ENCODE assay signal across 2 cellular contexts in genomic region chr3:43871627-43872245, GRCh38.
TF ChIP-seq lines count a peak whose summit lies in the region.

No MANE protein-coding gene starts in this region.

TF ChIP-seq in IMR-90, 13 proteins besides CTCF, POLR2A, EP300 and RAD21:
- TF ChIP-seq RFX5 (IDR thresholded peaks at IDR 0.05; ENCODE audit: low read depth, low read length) (no peak), RCOR1 (IDR thresholded peaks at IDR 0.05; ENCODE audit: insufficient replicate concordance, low read length) (no peak), ELK1 (IDR thresholded peaks at IDR 0.05; ENCODE audit: borderline replicate concordance, low read depth, low read length) (no peak), CHD1 (IDR thresholded peaks at IDR 0.05; ENCODE audit: low read depth, low read length) (no peak), NFE2L2 (IDR thresholded peaks at IDR 0.05; ENCODE audit: low read depth, low read length) (no peak), MXI1 (IDR thresholded peaks at IDR 0.05; ENCODE audit: borderline replicate concordance, low read depth, low read length) (no peak), CEBPB (IDR thresholded peaks at IDR 0.05; ENCODE audit: low read depth, low read length) (no peak), USF2 (IDR thresholded peaks at IDR 0.05; ENCODE audit: low read depth, low read length) (no peak), BHLHE40 (IDR thresholded peaks at IDR 0.05; ENCODE audit: low read depth, low read length) (no peak), MAZ (IDR thresholded peaks at IDR 0.05; ENCODE audit: borderline replicate concordance, low read depth, low read length) (no peak), SMC3 (IDR thresholded peaks at IDR 0.05; ENCODE audit: low read depth, low read length) (no peak), MAFK (IDR thresholded peaks at IDR 0.05; ENCODE audit: low read depth, low read length) (no peak), FOS (IDR thresholded peaks at IDR 0.05; ENCODE audit: low read depth, low read length) (no peak)

TF ChIP-seq in K562, 482 proteins besides CTCF, POLR2A, EP300 and RAD21:
- TF ChIP-seq ZNF77 (CRISPR knock-in tag; IDR thresholded peaks at IDR 0.05) = no peak
- no peak for TF ChIP-seq ZNF184 (CRISPR knock-in tag; IDR thresholded peaks at IDR 0.05)
- TF ChIP-seq SRSF3 (IDR thresholded peaks at IDR 0.05; ENCODE audit: insufficient read depth, low read length) = no peak
- TF ChIP-seq CCAR2 (IDR thresholded peaks at IDR 0.05; ENCODE audit: low read depth, low read length) = no peak
- no peak for TF ChIP-seq ZNF274 (IDR thresholded peaks at IDR 0.05; ENCODE audit: borderline replicate concordance, low read depth, low read length)
- TF ChIP-seq TAL1 (IDR thresholded peaks at IDR 0.05) = no peak
- no peak for TF ChIP-seq SUPT5H (IDR thresholded peaks at IDR 0.05)
- TF ChIP-seq TARDBP (IDR thresholded peaks at IDR 0.05) = no peak
- no peak for TF ChIP-seq ZNF134 (CRISPR knock-in tag; conservative IDR thresholded peaks at IDR 0.05)
- TF ChIP-seq ETS1 (conservative IDR thresholded peaks at IDR 0.05; ENCODE audit: control insufficient read depth, low read depth, low read length) = no peak
- TF ChIP-seq HOXB6 (CRISPR knock-in tag; IDR thresholded peaks at IDR 0.05; ENCODE audit: borderline replicate concordance) = no peak
- TF ChIP-seq ETV1 (tag; conservative IDR thresholded peaks at IDR 0.05; ENCODE audit: low read depth) = no peak
